Comparison of ENCODE assay signal across 8 cellular contexts in genomic region chr11:67301951-67302516, GRCh38. TPM values are rescaled to one million over a fixed set of nuclear protein-coding genes. Genes with fewer than 3 reads are reported as not detected.
DNase-seq lines count a peak whose midpoint lies in the region; ATAC-seq, FAIRE-seq and TF ChIP-seq lines count a peak whose summit lies in the region.

No MANE protein-coding gene starts in this region.

- DNase-seq in activated T-cell treated with anti-CD3 and anti-CD28 coated beads, Interleukin-2, amount 50 U/mL, for 24 hours, result peak; percentile 31
- DNase-seq in activated T-cell treated with anti-CD3 and anti-CD28 coated beads, Interleukin-2, amount 50 U/mL, for 1 hour, result no peak
- DNase-seq in PC-9 (peak; percentile 75 to 81), endothelial cell of umbilical vein (ENCODE audit: low read depth, low spot score) (no peak), myocyte (ENCODE audit: low read depth) (peak; percentile 95), midbrain (lab: John Stamatoyannopoulos, UW) (no peak), inferior parietal cortex (ENCODE audit: extremely low spot score) (no peak)

- ATAC-seq in HG03457 (IDR thresholded peaks at IDR 0.05; ENCODE audit: unreplicated experiment), result no peak

- BruUV-seq in PC-9 (replicated peaks; lab: Mats Ljungman, UMichigan), result no TSS peak
- BruUV-seq in endothelial cell of umbilical vein (replicated peaks; lab: Mats Ljungman, UMichigan), result TSS peak; percentile 12

- dilution Hi-C loops in endothelial cell of umbilical vein (cut with MboI; ENCODE audit: extremely low pct_ligation_motif_present, low sequenced_read_pairs), result no loop called here

- peaks cover 21% of the 10 kb centered on the region for H3F3A ChIP-seq in PC-9 (ENCODE audit: insufficient read depth, low read depth)

- TF ChIP-seq POLR2A in endothelial cell of umbilical vein (IDR thresholded peaks at IDR 0.05; ENCODE audit: low read depth, low read length), result no peak

- H4K20me1 ChIP-seq in PC-9 (ENCODE audit: insufficient read depth) (no peaks in the 10 kb centered on the region), endothelial cell of umbilical vein (replicated peaks; ENCODE audit: control insufficient read depth, extremely low read depth, insufficient read depth, low read length) (no peaks in the 10 kb centered on the region)

- H3K4me1 ChIP-seq in PC-9 (replicated peaks; ENCODE audit: insufficient read depth) (peaks cover 29% of the 10 kb centered on the region), endothelial cell of umbilical vein (ENCODE audit: control insufficient read depth, extremely low read depth, insufficient read depth, low read length) (peaks cover 3% of the 10 kb centered on the region)

- CTCF ChIA-PET in PC-9 (lab: Charles Lee) (interaction anchor here (1.6 kb wide), 1 partner anchor 15 kb away, joined by 11 read pairs; no protein-coding TSS in a partner anchor), endothelial cell of umbilical vein (lab: Charles Lee) (interaction anchor here (1.2 to 3.1 kb wide), 4 partner anchors 13 to 220 kb away, joined by 4 to 18 read pairs (median 8); partner anchors contain the start of gene ANKRD13D)

- H3K4me2 ChIP-seq in PC-9 (peak overlapping the region; percentile 97), endothelial cell of umbilical vein (ENCODE audit: insufficient read depth, low read length) (no peak overlapping the region)

- peak overlapping the region; percentile 58 for H3K4me3 Mint-ChIP-seq in activated T-cell treated with anti-CD3 and anti-CD28 coated beads, Interleukin-2, amount 50 U/mL, for 24 hours

- TF ChIP-seq CTCF in PC-9 (conservative IDR thresholded peaks at IDR 0.05) (no peak), endothelial cell of umbilical vein (IDR thresholded peaks at IDR 0.05; ENCODE audit: extremely low read depth in 1 of 2, insufficient read depth in 1 of 2, low read depth in 1 of 2, low read length in 2 of 2) (no peak)

- H3K9ac ChIP-seq in endothelial cell of umbilical vein (replicated peaks; ENCODE audit: extremely low read depth, insufficient read depth, low read length), result no peak overlapping the region

- H2AFZ ChIP-seq in PC-9, result no peak overlapping the region
- H2AFZ ChIP-seq in endothelial cell of umbilical vein (ENCODE audit: low read depth, low read length), result no peak overlapping the region

- no peak for FAIRE-seq in endothelial cell of umbilical vein (lab: Jason Lieb, UNC)

- peak overlapping the region; percentile 69 for H3K27ac Mint-ChIP-seq in activated T-cell treated with anti-CD3 and anti-CD28 coated beads, Interleukin-2, amount 50 U/mL, for 24 hours

- peak overlapping the region; percentile 68 for H3K27ac ChIP-seq in PC-9
- H3K27ac ChIP-seq in endothelial cell of umbilical vein (ENCODE audit: insufficient read depth, low read depth, low read length), result no peak overlapping the region

- H3K9me2 ChIP-seq in PC-9 (ENCODE audit: insufficient read depth), result no peaks in the 10 kb centered on the region

- H3K79me2 ChIP-seq in PC-9 (ENCODE audit: low read depth), result peaks cover 27% of the 10 kb centered on the region
- H3K79me2 ChIP-seq in endothelial cell of umbilical vein (ENCODE audit: control insufficient read depth, insufficient read depth, low read length), result no peaks in the 10 kb centered on the region

- H3K27me3 ChIP-seq in PC-9 (ENCODE audit: insufficient read depth, low read depth) (no peaks in the 10 kb centered on the region), endothelial cell of umbilical vein (ENCODE audit: control insufficient read depth in 2 of 2, insufficient read depth in 2 of 2, low read length in 2 of 2) (no peaks in the 10 kb centered on the region)

- no peaks in the 10 kb centered on the region for H3K27me3 Mint-ChIP-seq in activated T-cell treated with anti-CD3 and anti-CD28 coated beads, Interleukin-2, amount 50 U/mL, for 24 hours

- H3K9me3 ChIP-seq in PC-9 (ENCODE audit: insufficient read depth, low read depth) (no peaks in the 10 kb centered on the region), endothelial cell of umbilical vein (replicated peaks; ENCODE audit: control insufficient read depth, insufficient read depth, low read length) (no peaks in the 10 kb centered on the region)

- H3K36me3 Mint-ChIP-seq in activated T-cell treated with anti-CD3 and anti-CD28 coated beads, Interleukin-2, amount 50 U/mL, for 24 hours (ENCODE audit: low read depth), result peaks cover 51% of the 10 kb centered on the region

- intact Hi-C loops in PC-9 (cut with micrococcal nuclease; ENCODE audit: unreplicated experiment), result loop anchor here (2.0 kb wide), 1 partner anchor 13 kb away; the partner anchor contains the start of gene ANKRD13D
- intact Hi-C loops in endothelial cell of umbilical vein (cut with micrococcal nuclease), result loop anchor here (2.0 kb wide), 1 partner anchor 13 kb away; the partner anchor contains the start of gene ANKRD13D

- H3K4me3 ChIP-seq in PC-9, result peak overlapping the region; percentile 90
- no peak overlapping the region for H3K4me3 ChIP-seq in endothelial cell of umbilical vein (replicated peaks in 1 of 3; ENCODE audit: insufficient read depth in 1 of 3, low read depth in 1 of 3, low read length in 3 of 3)

- POLR2A ChIA-PET in PC-9 (lab: Charles Lee; ENCODE audit: unreplicated experiment) (interaction anchor here (0.6 to 1.6 kb wide), 5 partner anchors 9 to 713 kb away, joined by 3 to 13 read pairs (median 4); partner anchors contain the start of gene ANKRD13D), endothelial cell of umbilical vein (lab: Charles Lee) (interaction anchor here (1.3 kb wide), 1 partner anchor 13 kb away, joined by 6 read pairs; no protein-coding TSS in a partner anchor)

- H3K9me1 ChIP-seq in endothelial cell of umbilical vein (replicated peaks; ENCODE audit: control insufficient read depth, extremely low read depth, insufficient read depth, low read length), result no peaks in the 10 kb centered on the region

- H3K36me3 ChIP-seq in PC-9 (ENCODE audit: low read depth), result peaks cover 16% of the 10 kb centered on the region
- H3K36me3 ChIP-seq in endothelial cell of umbilical vein (ENCODE audit: control insufficient read depth in 2 of 2, extremely low read depth in 1 of 2, insufficient read depth in 2 of 2, low read length in 2 of 2), result peaks cover 0 to 25% of the 10 kb centered on the region in 2 experiments

- peaks cover 23% of the 10 kb centered on the region for H3K4me1 Mint-ChIP-seq in activated T-cell treated with anti-CD3 and anti-CD28 coated beads, Interleukin-2, amount 50 U/mL, for 24 hours (ENCODE audit: low read depth)

- H3K9me3 Mint-ChIP-seq in activated T-cell treated with anti-CD3 and anti-CD28 coated beads, Interleukin-2, amount 50 U/mL, for 24 hours, result peaks cover under 1% of the 10 kb centered on the region

TF ChIP-seq in endothelial cell of umbilical vein, 7 proteins besides CTCF, POLR2A, EP300 and RAD21 (continues in another document):
- no peak for TF ChIP-seq JUN (IDR thresholded peaks at IDR 0.05; ENCODE audit: borderline replicate concordance, insufficient read depth, insufficient read length, low read depth)

RNA-seq across cellular contexts. Expression of gene SSH3, which starts 1.3 kb away (rescaled TPM):
- 97.8 and 124 TPM in 2 replicates for total RNA-seq in PC-9 (2021)
- 16.5 and 22.5 TPM in 2 replicates for total RNA-seq in endothelial cell of umbilical vein
- polyA plus RNA-seq in endothelial cell of umbilical vein, result 14.3 and 16.4 TPM in 2 replicates
- polyA plus RNA-seq in endothelial cell of umbilical vein (2011; cell fraction: cytosol; rRNA removed), result 6.1 and 9.0 TPM in 2 replicates
- polyA plus RNA-seq in endothelial cell of umbilical vein (2011; cell fraction: nucleus; rRNA removed), result 44.3 and 57.9 TPM in 2 replicates
- polyA plus RNA-seq in endothelial cell of umbilical vein (2012), result 15.7 and 20.8 TPM in 2 replicates
- polyA minus RNA-seq in endothelial cell of umbilical vein, result 5.8 and 9.4 TPM in 2 replicates
- polyA minus RNA-seq in endothelial cell of umbilical vein (2011; cell fraction: cytosol; rRNA and poly(A)+ RNA removed), result 15.0 TPM
- polyA minus RNA-seq in endothelial cell of umbilical vein (2011; cell fraction: nucleus; rRNA and poly(A)+ RNA removed), result 5.3 and 12.8 TPM in 2 replicates
- total RNA-seq in myocyte, result 17.7 and 18.3 TPM in 2 replicates
- 18.2 TPM for polyA plus RNA-seq in myocyte (2012)

RNA-seq across cellular contexts. Expression of gene ANKRD13D, which starts 12.9 kb away (rescaled TPM):
- total RNA-seq in PC-9 (2021) (79.6 and 93.2 TPM in 2 replicates), endothelial cell of umbilical vein (57.5 and 69.6 TPM in 2 replicates), myocyte (18.6 and 24.5 TPM in 2 replicates)
- 43.5 and 51.2 TPM in 2 replicates for polyA plus RNA-seq in endothelial cell of umbilical vein
- 23.3 and 32.6 TPM in 2 replicates for polyA plus RNA-seq in endothelial cell of umbilical vein (2011; cell fraction: cytosol; rRNA removed)
- 110 TPM in 2 replicates for polyA plus RNA-seq in endothelial cell of umbilical vein (2011; cell fraction: nucleus; rRNA removed)
- polyA plus RNA-seq in endothelial cell of umbilical vein (2012), result 18.1 and 22.7 TPM in 2 replicates
- 22.4 and 23.7 TPM in 2 replicates for polyA minus RNA-seq in endothelial cell of umbilical vein
- 12.2 TPM for polyA minus RNA-seq in endothelial cell of umbilical vein (2011; cell fraction: cytosol; rRNA and poly(A)+ RNA removed)
- polyA minus RNA-seq in endothelial cell of umbilical vein (2011; cell fraction: nucleus; rRNA and poly(A)+ RNA removed), result 36.1 and 50.4 TPM in 2 replicates
- polyA plus RNA-seq in myocyte (2012), result 34.4 TPM

RNA-seq across cellular contexts. Expression of gene GRK2, which starts 35.8 kb away (rescaled TPM):
- 76.7 and 102 TPM in 2 replicates for total RNA-seq in PC-9 (2021)
- total RNA-seq in endothelial cell of umbilical vein, result 62.3 and 66.9 TPM in 2 replicates
- polyA plus RNA-seq in endothelial cell of umbilical vein, result 57.9 and 73.1 TPM in 2 replicates
- 41.3 and 53.7 TPM in 2 replicates for polyA plus RNA-seq in endothelial cell of umbilical vein (2011; cell fraction: cytosol; rRNA removed)
- 132 and 162 TPM in 2 replicates for polyA plus RNA-seq in endothelial cell of umbilical vein (2011; cell fraction: nucleus; rRNA removed)
- polyA plus RNA-seq in endothelial cell of umbilical vein (2012), result 41.3 and 55.6 TPM in 2 replicates
- polyA minus RNA-seq in endothelial cell of umbilical vein, result 30.8 and 39.9 TPM in 2 replicates
- polyA minus RNA-seq in endothelial cell of umbilical vein (2011; cell fraction: cytosol; rRNA and poly(A)+ RNA removed), result 52.9 TPM
- polyA minus RNA-seq in endothelial cell of umbilical vein (2011; cell fraction: nucleus; rRNA and poly(A)+ RNA removed), result 38.1 and 49.4 TPM in 2 replicates
- 101 TPM in 2 replicates for total RNA-seq in myocyte
- 56.3 TPM for polyA plus RNA-seq in myocyte (2012)

RNA-seq across cellular contexts. Expression of gene POLD4, which starts 51.3 kb away (rescaled TPM):
- 67.1 and 83.7 TPM in 2 replicates for total RNA-seq in PC-9 (2021)
- 50.1 and 66.9 TPM in 2 replicates for total RNA-seq in endothelial cell of umbilical vein
- polyA plus RNA-seq in endothelial cell of umbilical vein, result 204 and 236 TPM in 2 replicates
- polyA plus RNA-seq in endothelial cell of umbilical vein (2011; cell fraction: cytosol; rRNA removed), result 136 and 153 TPM in 2 replicates
- polyA plus RNA-seq in endothelial cell of umbilical vein (2011; cell fraction: nucleus; rRNA removed), result 102 and 113 TPM in 2 replicates
- 113 and 160 TPM in 2 replicates for polyA plus RNA-seq in endothelial cell of umbilical vein (2012)
- polyA minus RNA-seq in endothelial cell of umbilical vein, result 20.8 and 22.5 TPM in 2 replicates
- 9.0 TPM for polyA minus RNA-seq in endothelial cell of umbilical vein (2011; cell fraction: cytosol; rRNA and poly(A)+ RNA removed)
- polyA minus RNA-seq in endothelial cell of umbilical vein (2011; cell fraction: nucleus; rRNA and poly(A)+ RNA removed), result 16.3 and 23.4 TPM in 2 replicates
- total RNA-seq in myocyte, result 105 and 115 TPM in 2 replicates
- polyA plus RNA-seq in myocyte (2012), result 188 TPM

Comparison
In these comparisons a context has a peak if more than half of its experiments do, and no peak if none do; other contexts are left out.
1. DNase-seq: peak in activated T-cell treated with anti-CD3 and anti-CD28 coated beads, Interleukin-2, amount 50 U/mL, for 24 hours (single experiment), PC-9 (2 of 2) and myocyte (single experiment); none in activated T-cell treated with anti-CD3 and anti-CD28 coated beads, Interleukin-2, amount 50 U/mL, for 1 hour (single experiment), endothelial cell of umbilical vein (single experiment), midbrain (single experiment) and inferior parietal cortex (single experiment).